12 cellular contexts compared by ENCODE assay signal in genomic region chr14:100708349-100709217, GRCh38. TPM values are rescaled to one million over a fixed set of nuclear protein-coding genes. Genes with fewer than 3 reads are reported as not detected.
DNase-seq lines count a peak whose midpoint lies in the region; ATAC-seq and FAIRE-seq lines count a peak whose summit lies in the region.
"Had no signal": no experiment of that assay in that cellular context is flagged by ENCODE, and none has a peak within 500 bp of the region (broad histone marks: within the 10 kb centered on the region; RNA-seq: fewer than 3 reads in every experiment).

No MANE protein-coding gene starts in this region.

- 47% methylated on average over 38 of the region's 38 CpGs for WGBS in HUES64

- H3K4me2 ChIP-seq in skeletal muscle satellite cell (ENCODE audit: low read length) = peak overlapping the region; percentile 83

- H3K36me3 ChIP-seq in HUES64 (ENCODE audit: insufficient read depth, low read length) (no peaks in the 10 kb centered on the region), skeletal muscle satellite cell (ENCODE audit: insufficient read depth, low read length) (no peaks in the 10 kb centered on the region)
- H3K36me3 ChIP-seq: esophagus muscularis mucosa, HAP-1 had no signal

- H3K9ac ChIP-seq in HUES64 (ENCODE audit: low read depth, low read length) (no peak overlapping the region), skeletal muscle satellite cell (ENCODE audit: low read depth, low read length) (no peak overlapping the region)

- DNase-seq in SHP77 (lab: John Stamatoyannopoulos, UW) = peak; percentile 80 to 88
- peak; percentile 58 for DNase-seq in iPS DF 4.7 (ENCODE audit: extremely low read depth, low spot score)
- DNase-seq in HTR-8/SVneo (ENCODE audit: insufficient read length, low spot score) = no peak
- DNase-seq in CD1c-positive myeloid dendritic cell (ENCODE audit: extremely low spot score) = no peak
- DNase-seq in nucleus accumbens (lab: John Stamatoyannopoulos, UW) = no peak
- DNase-seq: T-helper 1 cell had no signal

- 0 out of 2 replicates have a peak, but pooled peaks cover 7% of the 10 kb centered on the region for H3K4me1 ChIP-seq in HUES64 (ENCODE audit: insufficient read depth, low read length)
- H3K4me1 ChIP-seq in skeletal muscle satellite cell (ENCODE audit: control insufficient read depth, insufficient read depth, low read length) = no peaks in the 10 kb centered on the region
- H3K4me1 ChIP-seq: HAP-1 had no signal

- no peak for FAIRE-seq in HTR-8/SVneo (lab: Jason Lieb, UNC)

- no peak overlapping the region for H3K27ac ChIP-seq in HUES64 (ENCODE audit: low read depth, low read length)

- peaks cover 27% of the 10 kb centered on the region for H3K27me3 ChIP-seq in HUES64 (ENCODE audit: insufficient read depth, low read length)
- peaks cover 57% of the 10 kb centered on the region for H3K27me3 ChIP-seq in skeletal muscle satellite cell (ENCODE audit: control insufficient read depth, insufficient read depth, low read length)

- no peak for ATAC-seq in GM21423 (IDR thresholded peaks at IDR 0.05; ENCODE audit: unreplicated experiment)
- ATAC-seq: activated T-helper 17 cell treated with anti-CD3 and anti-CD28 coated beads, Interleukin-2, amount 50 U/mL, for 72 hours had no signal

- peak overlapping the region; percentile 41 for H3K4me3 ChIP-seq in HUES64 (ENCODE audit: low read length)
- no peak overlapping the region for H3K4me3 ChIP-seq in skeletal muscle satellite cell (ENCODE audit: low read length)
- H3K4me3 ChIP-seq: HAP-1 had no signal

- H3K9me3 ChIP-seq in HUES64 (ENCODE audit: insufficient read depth, low read depth, low read length) (no peaks in the 10 kb centered on the region), skeletal muscle satellite cell (replicated peaks; ENCODE audit: low read length) (no peaks in the 10 kb centered on the region)
- H3K9me3 ChIP-seq: esophagus muscularis mucosa, HAP-1 had no signal

RNA-seq across cellular contexts. Expression of gene DLK1, which starts 18.1 kb away (rescaled TPM):
- 9.3 TPM for polyA plus RNA-seq in HUES64 (2013, experiment 1 of 2)
- polyA plus RNA-seq in HUES64 (2013, experiment 2 of 2) = 18.3 TPM
- not detected in 2 replicates for total RNA-seq in skeletal muscle satellite cell (2012; rRNA removed)
- total RNA-seq: activated T-helper 17 cell treated with anti-CD3 and anti-CD28 coated beads, Interleukin-2, amount 50 U/mL, for 72 hours had no signal

Comparison
In these comparisons a context has a peak if more than half of its experiments do, and no peak if none do; other contexts are left out.
1. DNase-seq: peak in SHP77 (2 of 2) and iPS DF 4.7 (single experiment); none in HTR-8/SVneo (single experiment), CD1c-positive myeloid dendritic cell (single experiment) and nucleus accumbens (0 of 56).